In the genomic region with DNA sequence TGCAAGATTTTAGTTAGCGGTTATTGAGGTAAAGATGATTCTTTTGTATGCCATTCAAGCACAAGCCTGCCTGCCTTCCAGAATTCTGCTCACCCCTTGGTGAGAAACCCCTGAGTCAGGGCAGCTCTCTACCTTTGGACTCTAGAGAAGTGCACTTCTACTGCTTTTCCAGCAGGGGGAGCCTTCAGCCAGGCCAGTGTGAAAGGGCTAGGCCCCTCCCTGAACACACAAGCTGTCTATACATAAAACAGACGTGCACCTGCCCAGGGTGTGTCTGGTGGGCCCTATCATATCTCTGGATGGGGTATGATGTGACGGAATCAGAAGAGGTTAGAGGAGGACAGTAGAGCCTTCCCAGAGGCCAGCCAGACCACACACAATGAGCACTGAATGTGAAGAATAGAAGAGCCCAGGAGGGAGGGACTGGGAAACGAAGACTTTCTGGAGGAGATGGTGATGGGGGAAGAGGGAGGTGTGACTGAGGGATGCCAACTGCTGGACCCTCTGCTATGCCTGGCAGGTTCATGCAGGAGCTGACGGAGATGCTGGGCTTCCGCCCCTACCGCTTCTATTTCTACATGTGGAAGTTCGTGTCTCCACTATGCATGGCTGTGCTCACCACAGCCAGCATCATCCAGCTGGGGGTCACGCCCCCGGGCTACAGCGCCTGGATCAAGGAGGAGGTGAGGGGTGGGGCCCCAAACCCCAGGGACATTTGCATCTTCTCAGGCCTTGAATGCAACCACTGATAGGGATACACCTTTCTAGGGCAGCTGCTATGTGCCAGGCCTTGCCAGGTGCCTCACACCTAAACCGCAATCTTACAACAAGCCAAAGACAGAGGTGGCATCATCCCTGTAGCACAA, we compare ENCODE assay signal across 7 cellular contexts. TPM values are rescaled to one million over a fixed set of nuclear protein-coding genes. Genes with fewer than 3 reads are reported as not detected.
DNase-seq lines count a peak whose midpoint lies in the region; ATAC-seq and TF ChIP-seq lines count a peak whose summit lies in the region.

No MANE protein-coding gene starts in this region.

- H3K36me3 Mint-ChIP-seq in activated CD4-positive, alpha-beta T cell treated with anti-CD3 and anti-CD28 coated beads, Interleukin-2, amount 10 ng/mL, durations not matched to agents 24 days and 14 days (ENCODE audit: low read depth): no peaks in the 10 kb centered on the region
- no peaks in the 10 kb centered on the region for H3K36me3 Mint-ChIP-seq in endodermal cell (ENCODE audit: low read depth)
- H3K36me3 Mint-ChIP-seq in natural killer cell: no peaks in the 10 kb centered on the region

- intact Hi-C loops in activated CD4-positive, alpha-beta T cell treated with anti-CD3 and anti-CD28 coated beads, Interleukin-2, amount 10 ng/mL, durations not matched to agents 24 days and 14 days (cut with micrococcal nuclease): loop anchor here (1.0 kb wide), 2 partner anchors 263 to 299 kb away; no protein-coding TSS in a partner anchor
- intact Hi-C loops in natural killer cell (cut with micrococcal nuclease) (loop anchor here (1.0 kb wide), 1 partner anchor 263 kb away; no protein-coding TSS in a partner anchor), vagina (cut with DNase I) (no loop called here)

- no peaks in the 10 kb centered on the region for H3K9me3 ChIP-seq in endodermal cell (ENCODE audit: control insufficient read depth, low read length)
- no peaks in the 10 kb centered on the region for H3K9me3 ChIP-seq in vagina

- no peak overlapping the region for H3K9ac ChIP-seq in endodermal cell (ENCODE audit: extremely low read depth, low read length, poor library complexity, severe bottlenecking)

- no peaks in the 10 kb centered on the region for H3K27me3 Mint-ChIP-seq in activated CD4-positive, alpha-beta T cell treated with anti-CD3 and anti-CD28 coated beads, Interleukin-2, amount 10 ng/mL, durations not matched to agents 24 days and 14 days
- H3K27me3 Mint-ChIP-seq in endodermal cell (ENCODE audit: insufficient read depth) (no peaks in the 10 kb centered on the region), natural killer cell (ENCODE audit: low read depth in 2 of 2) (no peaks in the 10 kb centered on the region)

- WGBS in endodermal cell (ENCODE audit: insufficient coverage in 1 of 2, insufficient read length in 1 of 2), 2 experiments: 49 to 65% methylated on average over 5 to 12 of the region's 12 CpGs

- no peak overlapping the region for H3K4me3 Mint-ChIP-seq in activated CD4-positive, alpha-beta T cell treated with anti-CD3 and anti-CD28 coated beads, Interleukin-2, amount 10 ng/mL, durations not matched to agents 24 days and 14 days
- H3K4me3 Mint-ChIP-seq in endodermal cell: no peak overlapping the region
- H3K4me3 Mint-ChIP-seq in natural killer cell: no peak overlapping the region

- TF ChIP-seq CTCF in GM12872 (IDR thresholded peaks at IDR 0.05; ENCODE audit: insufficient read depth, low read depth, low read length) (peak; percentile 95), endodermal cell (conservative IDR thresholded peaks at IDR 0.05) (peak; percentile 93), natural killer cell (IDR thresholded peaks at IDR 0.05) (peak; percentile 90), vagina (IDR thresholded peaks at IDR 0.05) (peak; percentile 42 to 72 (median 60))

- no peak for TF ChIP-seq POLR2A in vagina (IDR thresholded peaks at IDR 0.05)

- no peaks in the 10 kb centered on the region for H3K9me3 Mint-ChIP-seq in activated CD4-positive, alpha-beta T cell treated with anti-CD3 and anti-CD28 coated beads, Interleukin-2, amount 10 ng/mL, durations not matched to agents 24 days and 14 days
- H3K9me3 Mint-ChIP-seq in endodermal cell (no peaks in the 10 kb centered on the region), natural killer cell (no peaks in the 10 kb centered on the region)

- H3K27ac Mint-ChIP-seq in activated CD4-positive, alpha-beta T cell treated with anti-CD3 and anti-CD28 coated beads, Interleukin-2, amount 10 ng/mL, durations not matched to agents 24 days and 14 days: no peak overlapping the region
- no peak overlapping the region for H3K27ac Mint-ChIP-seq in endodermal cell
- no peak overlapping the region for H3K27ac Mint-ChIP-seq in natural killer cell

- H3K27ac ChIP-seq in endodermal cell (ENCODE audit: low read depth, low read length) (no peak overlapping the region), vagina (no peak overlapping the region)

- ATAC-seq in HG02981 (IDR thresholded peaks at IDR 0.05; ENCODE audit: unreplicated experiment) (peak; percentile 53), natural killer cell (peak; percentile 80 to 100 (median 94))

- H3K4me1 ChIP-seq in endodermal cell (ENCODE audit: control insufficient read depth, insufficient read depth, low read length) (no peaks in the 10 kb centered on the region), vagina (no peaks in the 10 kb centered on the region)

- H3K4me3 ChIP-seq in endodermal cell (ENCODE audit: low read length) (no peak overlapping the region), vagina (no peak overlapping the region)

- H3K27me3 ChIP-seq in endodermal cell (ENCODE audit: control insufficient read depth, insufficient read depth, low read length, poor library complexity, severe bottlenecking) (no peaks in the 10 kb centered on the region), vagina (no peaks in the 10 kb centered on the region)

- no peaks in the 10 kb centered on the region for H3K36me3 ChIP-seq in endodermal cell (ENCODE audit: control insufficient read depth, insufficient read depth, low read length)
- H3K36me3 ChIP-seq in vagina: no peaks in the 10 kb centered on the region

- peak; percentile 47 for DNase-seq in NCI-H510A (lab: John Stamatoyannopoulos, UW)
- peak; percentile 86 for DNase-seq in activated CD4-positive, alpha-beta T cell treated with anti-CD3 and anti-CD28 coated beads, Interleukin-2, amount 10 ng/mL, durations not matched to agents 24 days and 14 days
- peak; percentile 78 for DNase-seq in endodermal cell
- DNase-seq in natural killer cell: no peak
- DNase-seq in vagina (ENCODE audit: extremely low spot score in 2 of 2): no peak

- no peaks in the 10 kb centered on the region for H3K4me1 Mint-ChIP-seq in activated CD4-positive, alpha-beta T cell treated with anti-CD3 and anti-CD28 coated beads, Interleukin-2, amount 10 ng/mL, durations not matched to agents 24 days and 14 days
- no peaks in the 10 kb centered on the region for H3K4me1 Mint-ChIP-seq in endodermal cell
- peaks cover 4 to 5% of the 10 kb centered on the region in 2 donors for H3K4me1 Mint-ChIP-seq in natural killer cell

RNA-seq across cellular contexts. Expression of gene KCNC4, which starts 13.0 kb away (rescaled TPM):
- total RNA-seq in activated CD4-positive, alpha-beta T cell treated with anti-CD3 and anti-CD28 coated beads, Interleukin-2, amount 10 ng/mL, durations not matched to agents 24 days and 14 days: 19.5 and 20.0 TPM in 2 replicates
- total RNA-seq in endodermal cell: 10 to 100 TPM in 1 of 2 donors, 1 to 10 TPM in 1; 7.6 to 10.2 TPM
- 5.3 TPM for polyA plus RNA-seq in endodermal cell (2013, experiment 1 of 2)
- polyA plus RNA-seq in endodermal cell (2013, experiment 2 of 2): 4.8 TPM
- total RNA-seq in natural killer cell: 1 to 10 TPM; 2.5 to 3.9 (median 3.3) TPM
- 10.1 TPM for total RNA-seq in vagina

RNA-seq across cellular contexts. Expression of gene SLC6A17, which starts 46.9 kb away (rescaled TPM):
- 0.05 TPM in 1 of 2 replicates, not detected in the other for total RNA-seq in activated CD4-positive, alpha-beta T cell treated with anti-CD3 and anti-CD28 coated beads, Interleukin-2, amount 10 ng/mL, durations not matched to agents 24 days and 14 days
- total RNA-seq in endodermal cell (under 1 TPM in 1 of 2 donors, not detected in 1; 0.07 TPM), natural killer cell (not detected), vagina (1.7 TPM)
- 0.32 TPM for polyA plus RNA-seq in endodermal cell (2013, experiment 1 of 2)
- polyA plus RNA-seq in endodermal cell (2013, experiment 2 of 2): 0.21 TPM

Comparison
In these comparisons a context has a peak if more than half of its experiments do, and no peak if none do; other contexts are left out.
1. DNase-seq: peak in NCI-H510A (single experiment), activated CD4-positive, alpha-beta T cell treated with anti-CD3 and anti-CD28 coated beads, Interleukin-2, amount 10 ng/mL, durations not matched to agents 24 days and 14 days (single experiment) and endodermal cell (single experiment); none in natural killer cell (single experiment) and vagina (0 of 2).
2. Peak in every context shown above with its lines, with median percentiles within 50 percentile points of each other: CTCF ChIP-seq.